ENCODE assay signal across 15 cellular contexts in the genomic region with DNA sequence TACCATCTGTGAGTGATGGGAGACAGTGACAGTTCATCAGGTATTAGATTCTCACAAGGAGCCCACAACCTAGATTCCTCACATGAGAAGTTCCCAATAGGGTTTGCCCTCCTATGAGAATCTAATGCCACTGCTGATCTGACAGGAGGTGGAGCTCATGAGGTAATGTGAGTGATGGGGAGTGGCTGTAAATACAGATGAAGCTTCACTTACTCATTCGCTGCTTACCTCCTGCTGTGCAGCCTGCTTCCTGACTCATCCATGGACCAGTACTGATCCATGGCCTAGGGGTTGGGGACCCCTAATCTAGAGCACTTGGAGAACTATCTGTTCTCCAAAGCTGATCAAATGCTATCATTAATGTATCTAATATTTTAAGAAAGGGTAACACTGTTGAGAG. TPM values are rescaled to one million over a fixed set of nuclear protein-coding genes. Genes with fewer than 3 reads are reported as not detected.
DNase-seq lines count a peak whose midpoint lies in the region; ATAC-seq and TF ChIP-seq lines count a peak whose summit lies in the region.
"Had no signal": no experiment of that assay in that cellular context is flagged by ENCODE, and none has a peak within 500 bp of the region (broad histone marks: within the 10 kb centered on the region; RNA-seq: fewer than 3 reads in every experiment).

No MANE protein-coding gene starts in this region.

- peaks cover 10% of the 10 kb centered on the region for H3K9me3 ChIP-seq in CD8-positive, alpha-beta memory T cell (ENCODE audit: low read length)
- H3K9me3 ChIP-seq: lower lobe of right lung had no signal

- H3K36me3 Mint-ChIP-seq in CD8-positive, alpha-beta memory T cell: peaks cover 54 to 95% (median 77%) of the 10 kb centered on the region in 3 donors
- H3K36me3 Mint-ChIP-seq in activated T-helper 1 cell treated with anti-CD3 and anti-CD28 coated beads, Interleukin-12 subunit alpha, Interleukin-12 subunit beta, Interleukin-2, Interleukin-4 antibody, amounts not matched to agents 30 ng/mL and 10 ng/mL and 1 ng/mL, durations not matched to agents 14 hours and 24 hours and 36 hours (ENCODE audit: low read depth): peaks cover 81% of the 10 kb centered on the region
- H3K36me3 Mint-ChIP-seq in immature natural killer cell: peaks cover 66 to 71% (median 69%) of the 10 kb centered on the region in 3 donors

- no peak for ATAC-seq in GM18861 (IDR thresholded peaks at IDR 0.05; ENCODE audit: unreplicated experiment)
- ATAC-seq: lower lobe of right lung had no signal

- no peak overlapping the region for H3K27ac ChIP-seq in CD8-positive, alpha-beta memory T cell (ENCODE audit: low read depth, low read length)
- H3K27ac ChIP-seq: KMS-11, lower lobe of right lung, thoracic aorta had no signal

- peak overlapping the region in 7 of 8 donors; percentile 68 to 96 (median 74) for H3K27ac Mint-ChIP-seq in CD8-positive, alpha-beta memory T cell
- peak overlapping the region; percentile 44 for H3K27ac Mint-ChIP-seq in activated T-helper 1 cell treated with anti-CD3 and anti-CD28 coated beads, Interleukin-12 subunit alpha, Interleukin-12 subunit beta, Interleukin-2, Interleukin-4 antibody, amounts not matched to agents 30 ng/mL and 10 ng/mL and 1 ng/mL, durations not matched to agents 14 hours and 24 hours and 36 hours
- H3K27ac Mint-ChIP-seq in immature natural killer cell: peak overlapping the region; percentile 35 to 89 (median 84)

- peaks cover 0 to 1% of the 10 kb centered on the region in 2 donors for H3K27me3 Mint-ChIP-seq in CD8-positive, alpha-beta memory T cell
- no peaks in the 10 kb centered on the region for H3K27me3 Mint-ChIP-seq in activated T-helper 1 cell treated with anti-CD3 and anti-CD28 coated beads, Interleukin-12 subunit alpha, Interleukin-12 subunit beta, Interleukin-2, Interleukin-4 antibody, amounts not matched to agents 30 ng/mL and 10 ng/mL and 1 ng/mL, durations not matched to agents 14 hours and 24 hours and 36 hours (ENCODE audit: insufficient read depth)
- H3K27me3 Mint-ChIP-seq in immature natural killer cell (ENCODE audit: low read depth in 3 of 3): peaks cover 0 to 1% (median 0%) of the 10 kb centered on the region in 3 donors

- peaks cover 64 to 89% (median 84%) of the 10 kb centered on the region in 3 donors for H3K4me1 Mint-ChIP-seq in CD8-positive, alpha-beta memory T cell
- peaks cover 79% of the 10 kb centered on the region for H3K4me1 Mint-ChIP-seq in activated T-helper 1 cell treated with anti-CD3 and anti-CD28 coated beads, Interleukin-12 subunit alpha, Interleukin-12 subunit beta, Interleukin-2, Interleukin-4 antibody, amounts not matched to agents 30 ng/mL and 10 ng/mL and 1 ng/mL, durations not matched to agents 14 hours and 24 hours and 36 hours (ENCODE audit: low read depth)
- peaks cover 66 to 95% of the 10 kb centered on the region in 2 donors for H3K4me1 Mint-ChIP-seq in immature natural killer cell

- DNase-seq in CD8-positive, alpha-beta memory T cell: no peak
- DNase-seq in HEK293T (ENCODE audit: extremely low spot score): no peak
- no peak for DNase-seq in activated T-helper 1 cell treated with anti-CD3 and anti-CD28 coated beads, Interleukin-12 subunit alpha, Interleukin-12 subunit beta, Interleukin-2, Interleukin-4 antibody, amounts not matched to agents 30 ng/mL and 10 ng/mL and 1 ng/mL, durations not matched to agents 14 hours and 24 hours and 36 hours (ENCODE audit: low spot score)
- DNase-seq in immature natural killer cell: no peak
- DNase-seq in NCI-H2227 (lab: John Stamatoyannopoulos, UW; ENCODE audit: unreplicated experiment): no peak
- no peak for DNase-seq in NOMO-1 treated with dmso at 0.1 percent for 144 hours (lab: John Stamatoyannopoulos, UW; ENCODE audit: unreplicated experiment)
- no peak for DNase-seq in activated gamma-delta T cell treated with Interleukin-2 at 50 U/mL for 16 hours
- DNase-seq: central memory CD4-positive, alpha-beta T cell; lower lobe of right lung; Right ventricle myocardium superior; stimulated activated CD4-positive, alpha-beta T cell treated with anti-CD3 and anti-CD28 coated beads, Interleukin-4, amount 100 ng/mL, for 4 hours had no signal

- POLR2A ChIA-PET in CD8-positive, alpha-beta memory T cell (lab: Charles Lee): interaction anchor here (0.7 to 1.7 kb wide), 5 partner anchors 17 to 354 kb away, joined by 3 to 13 read pairs (median 4); no protein-coding TSS in a partner anchor
- POLR2A ChIA-PET in HEK293T (lab: Yijun Ruan, JAX): no interaction called here

- peaks cover 48% of the 10 kb centered on the region for H3K4me1 ChIP-seq in CD8-positive, alpha-beta memory T cell (ENCODE audit: insufficient read depth, low read length)
- H3K4me1 ChIP-seq: lower lobe of right lung had no signal

- intact Hi-C loops in activated T-helper 1 cell treated with anti-CD3 and anti-CD28 coated beads, Interleukin-12 subunit alpha, Interleukin-12 subunit beta, Interleukin-2, Interleukin-4 antibody, amounts not matched to agents 30 ng/mL and 10 ng/mL and 1 ng/mL, durations not matched to agents 14 hours and 24 hours and 36 hours (cut with micrococcal nuclease): loop anchor here (2.0 kb wide), 1 partner anchor 16 kb away; no protein-coding TSS in a partner anchor

- H3K4me3 Mint-ChIP-seq in CD8-positive, alpha-beta memory T cell: peak overlapping the region in 6 of 7 donors; percentile 3 to 73 (median 52)
- H3K4me3 Mint-ChIP-seq in activated T-helper 1 cell treated with anti-CD3 and anti-CD28 coated beads, Interleukin-12 subunit alpha, Interleukin-12 subunit beta, Interleukin-2, Interleukin-4 antibody, amounts not matched to agents 30 ng/mL and 10 ng/mL and 1 ng/mL, durations not matched to agents 14 hours and 24 hours and 36 hours: no peak overlapping the region
- H3K4me3 Mint-ChIP-seq in immature natural killer cell: peak overlapping the region in 2 of 5 donors; percentile 46 to 53

- H3K27me3 ChIP-seq in CD8-positive, alpha-beta memory T cell (ENCODE audit: insufficient read depth, low read length, poor library complexity, severe bottlenecking): no peaks in the 10 kb centered on the region

- peaks cover 53% of the 10 kb centered on the region for H3K36me3 ChIP-seq in CD8-positive, alpha-beta memory T cell (ENCODE audit: insufficient read depth, low read length)

- CTCF ChIA-PET in CD8-positive, alpha-beta memory T cell (lab: Charles Lee): interaction anchor here (0.8 to 3.0 kb wide), 9 partner anchors 11 to 346 kb away, joined by 3 to 12 read pairs (median 3); no protein-coding TSS in a partner anchor
- CTCF ChIA-PET in HEK293T (lab: Yijun Ruan, JAX): interaction anchor here (0.7 to 1.7 kb wide), 2 partner anchors 21 to 42 kb away, joined by 4 to 6 read pairs; no protein-coding TSS in a partner anchor

- H3K4me3 ChIP-seq in CD8-positive, alpha-beta memory T cell (ENCODE audit: low read length): no peak overlapping the region
- H3K4me3 ChIP-seq: lower lobe of right lung, thoracic aorta had no signal

- peaks cover 10 to 34% (median 24%) of the 10 kb centered on the region in 5 donors for H3K9me3 Mint-ChIP-seq in CD8-positive, alpha-beta memory T cell
- H3K9me3 Mint-ChIP-seq in activated T-helper 1 cell treated with anti-CD3 and anti-CD28 coated beads, Interleukin-12 subunit alpha, Interleukin-12 subunit beta, Interleukin-2, Interleukin-4 antibody, amounts not matched to agents 30 ng/mL and 10 ng/mL and 1 ng/mL, durations not matched to agents 14 hours and 24 hours and 36 hours: peaks cover 19% of the 10 kb centered on the region
- peaks cover 8 to 21% (median 13%) of the 10 kb centered on the region in 6 donors for H3K9me3 Mint-ChIP-seq in immature natural killer cell

TF ChIP-seq in HEK293T, 16 proteins besides CTCF, POLR2A, EP300 and RAD21:
- TF ChIP-seq FOXA1 (IDR thresholded peaks at IDR 0.05) (no peak), SP1 (IDR thresholded peaks at IDR 0.05) (no peak)
- TF ChIP-seq, protein P1, sequence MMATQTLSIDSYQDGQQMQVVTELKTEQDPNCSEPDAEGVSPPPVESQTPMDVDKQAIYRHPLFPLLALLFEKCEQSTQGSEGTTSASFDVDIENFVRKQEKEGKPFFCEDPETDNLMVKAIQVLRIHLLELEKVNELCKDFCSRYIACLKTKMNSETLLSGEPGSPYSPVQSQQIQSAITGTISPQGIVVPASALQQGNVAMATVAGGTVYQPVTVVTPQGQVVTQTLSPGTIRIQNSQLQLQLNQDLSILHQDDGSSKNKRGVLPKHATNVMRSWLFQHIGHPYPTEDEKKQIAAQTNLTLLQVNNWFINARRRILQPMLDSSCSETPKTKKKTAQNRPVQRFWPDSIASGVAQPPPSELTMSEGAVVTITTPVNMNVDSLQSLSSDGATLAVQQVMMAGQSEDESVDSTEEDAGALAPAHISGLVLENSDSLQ (IDR thresholded peaks at IDR 0.05): peak; percentile 50; the same call in 1 of the 2 replicates

RNA-seq across cellular contexts. Expression of gene CLEC2D, which starts 17.7 kb away (rescaled TPM):
- total RNA-seq in CD8-positive, alpha-beta memory T cell: 100 to 1,000 TPM; 320 to 340 TPM
- 311 TPM for polyA plus RNA-seq in CD8-positive, alpha-beta memory T cell
- total RNA-seq in activated T-helper 1 cell treated with anti-CD3 and anti-CD28 coated beads, Interleukin-12 subunit alpha, Interleukin-12 subunit beta, Interleukin-2, Interleukin-4 antibody, amounts not matched to agents 30 ng/mL and 10 ng/mL and 1 ng/mL, durations not matched to agents 14 hours and 24 hours and 36 hours: 371 and 395 TPM in 2 replicates
- polyA plus RNA-seq in immature natural killer cell: 10 to 100 TPM; 37.7 to 57.3 (median 38.7) TPM

RNA-seq across cellular contexts. Expression of gene CLECL1, which starts 45.7 kb away (rescaled TPM):
- 1 to 10 TPM; 3.6 to 4.7 TPM for total RNA-seq in CD8-positive, alpha-beta memory T cell
- polyA plus RNA-seq in CD8-positive, alpha-beta memory T cell: 14.3 TPM
- 7.6 and 9.1 TPM in 2 replicates for total RNA-seq in activated T-helper 1 cell treated with anti-CD3 and anti-CD28 coated beads, Interleukin-12 subunit alpha, Interleukin-12 subunit beta, Interleukin-2, Interleukin-4 antibody, amounts not matched to agents 30 ng/mL and 10 ng/mL and 1 ng/mL, durations not matched to agents 14 hours and 24 hours and 36 hours
- 1 to 10 TPM in 2 of 3 donors, not detected in 1; 1.2 to 3.5 TPM for polyA plus RNA-seq in immature natural killer cell
- total RNA-seq: fibroblast of villous mesenchyme, Right ventricle myocardium superior had no signal
